Comparison of ENCODE assay signal across 12 cellular contexts in genomic region chr6:105593805-105594231, GRCh38.
DNase-seq lines count a peak whose midpoint lies in the region; ATAC-seq and TF ChIP-seq lines count a peak whose summit lies in the region.
"Had no signal": no experiment of that assay in that cellular context is flagged by ENCODE, and none has a peak within 500 bp of the region (broad histone marks: within the 10 kb centered on the region; RNA-seq: fewer than 3 reads in every experiment).

No MANE protein-coding gene starts in this region.

- H3K9me2 ChIP-seq in GM23338 (ENCODE audit: insufficient read depth) = no peaks in the 10 kb centered on the region

- CTCF ChIA-PET in RWPE1 (lab: Yijun Ruan, JAX) = interaction anchor here (0.7 kb wide), 1 partner anchor 493 kb away, joined by 3 read pairs; no protein-coding TSS in a partner anchor

- no peak for DNase-seq in GM23338 (ENCODE audit: low spot score)
- no peak for DNase-seq in RWPE1 (ENCODE audit: low spot score)
- peak; percentile 64 for DNase-seq in fibroblast of mammary gland (ENCODE audit: low read depth)
- DNase-seq in sigmoid colon = no peak
- no peak for DNase-seq in NCI-H187 (lab: John Stamatoyannopoulos, UW)
- no peak for DNase-seq in globus pallidus (ENCODE audit: low spot score)
- no peak for DNase-seq in activated T-cell treated with anti-CD3 and anti-CD28 coated beads, Interleukin-2, amount 50 U/mL, for 24 hours
- no peak for DNase-seq in Ammon's horn (ENCODE audit: low spot score)
- DNase-seq: activated CD8-positive, alpha-beta T cell treated with anti-CD3 and anti-CD28 coated beads for 36 hours; KG1; right lobe of liver had no signal

- TF ChIP-seq EP300 in sigmoid colon (IDR thresholded peaks at IDR 0.05) = no peak

- POLR2A ChIA-PET in RWPE1 (lab: Yijun Ruan, JAX; ENCODE audit: low non-redundant PET) = no interaction called here

- H3K4me2 ChIP-seq in GM23338 = peak overlapping the region; percentile 12; the same call in 1 of the 2 replicates

- H3K9me3 Mint-ChIP-seq in GM23338 = no peaks in the 10 kb centered on the region
- H3K9me3 Mint-ChIP-seq in activated T-cell treated with anti-CD3 and anti-CD28 coated beads, Interleukin-2, amount 50 U/mL, for 24 hours = no peaks in the 10 kb centered on the region
- H3K9me3 Mint-ChIP-seq: activated CD8-positive, alpha-beta T cell treated with anti-CD3 and anti-CD28 coated beads for 36 hours had no signal

- no peaks in the 10 kb centered on the region for H3K36me3 Mint-ChIP-seq in GM23338 (ENCODE audit: low read depth)
- H3K36me3 Mint-ChIP-seq in activated T-cell treated with anti-CD3 and anti-CD28 coated beads, Interleukin-2, amount 50 U/mL, for 24 hours (ENCODE audit: low read depth) = no peaks in the 10 kb centered on the region

- no peak for TF ChIP-seq POLR2A in sigmoid colon (IDR thresholded peaks at IDR 0.05)

- ATAC-seq in GM23338 = no peak
- ATAC-seq: activated CD8-positive, alpha-beta T cell treated with anti-CD3 and anti-CD28 coated beads for 36 hours; right lobe of liver had no signal

- H3K4me3 ChIP-seq in GM23338 (no peak overlapping the region), fibroblast of mammary gland (ENCODE audit: control insufficient read depth, low read depth, low read length) (no peak overlapping the region), sigmoid colon (no peak overlapping the region)
- H3K4me3 ChIP-seq: right lobe of liver, thyroid gland had no signal

- no peaks in the 10 kb centered on the region for H3K9me3 ChIP-seq in sigmoid colon
- H3K9me3 ChIP-seq: right lobe of liver, thyroid gland had no signal

- H3K27me3 Mint-ChIP-seq in GM23338 (ENCODE audit: insufficient read depth, low read depth, poor library complexity) = peaks cover 4% of the 10 kb centered on the region
- no peaks in the 10 kb centered on the region for H3K27me3 Mint-ChIP-seq in activated T-cell treated with anti-CD3 and anti-CD28 coated beads, Interleukin-2, amount 50 U/mL, for 24 hours
- H3K27me3 Mint-ChIP-seq: activated CD8-positive, alpha-beta T cell treated with anti-CD3 and anti-CD28 coated beads for 36 hours had no signal

- H3K27me3 ChIP-seq in GM23338 (ENCODE audit: insufficient read depth) (no peaks in the 10 kb centered on the region), sigmoid colon (no peaks in the 10 kb centered on the region)
- H3K27me3 ChIP-seq: right lobe of liver, thyroid gland had no signal

- H4K20me1 ChIP-seq in GM23338 (replicated peaks; ENCODE audit: insufficient read depth) = no peaks in the 10 kb centered on the region

- H3K27ac ChIP-seq in GM23338 (ENCODE audit: low read depth) = no peak overlapping the region
- peak overlapping the region; percentile 39; the same call in 1 of the 2 replicates for H3K27ac ChIP-seq in RWPE1
- peak overlapping the region in 3 of 4 donors; percentile 26 to 62 (median 28) for H3K27ac ChIP-seq in sigmoid colon
- H3K27ac ChIP-seq: right lobe of liver, thyroid gland had no signal

- H3K4me1 Mint-ChIP-seq in GM23338 = peaks cover 15% of the 10 kb centered on the region
- peaks cover 22% of the 10 kb centered on the region for H3K4me1 Mint-ChIP-seq in activated T-cell treated with anti-CD3 and anti-CD28 coated beads, Interleukin-2, amount 50 U/mL, for 24 hours (ENCODE audit: low read depth)

- H3K4me3 Mint-ChIP-seq in GM23338 = no peak overlapping the region
- H3K4me3 Mint-ChIP-seq in activated T-cell treated with anti-CD3 and anti-CD28 coated beads, Interleukin-2, amount 50 U/mL, for 24 hours = no peak overlapping the region
- H3K4me3 Mint-ChIP-seq: activated CD8-positive, alpha-beta T cell treated with anti-CD3 and anti-CD28 coated beads for 36 hours had no signal

- H3K4me1 ChIP-seq in GM23338 (ENCODE audit: insufficient read depth) (peaks cover 21% of the 10 kb centered on the region), sigmoid colon (peaks cover 0 to 48% (median 35%) of the 10 kb centered on the region in 4 donors)
- H3K4me1 ChIP-seq: right lobe of liver had no signal

- no peaks in the 10 kb centered on the region for H3F3A ChIP-seq in GM23338 (replicated peaks; ENCODE audit: low read depth)

- 30 to 66% methylated on average over 3 of the region's 3 CpGs for WGBS in sigmoid colon, 2 donors

- peak overlapping the region; percentile 51; the same call in 1 of the 2 replicates for H3K27ac Mint-ChIP-seq in GM23338
- H3K27ac Mint-ChIP-seq in activated T-cell treated with anti-CD3 and anti-CD28 coated beads, Interleukin-2, amount 50 U/mL, for 24 hours = no peak overlapping the region
- H3K27ac Mint-ChIP-seq: activated CD8-positive, alpha-beta T cell treated with anti-CD3 and anti-CD28 coated beads for 36 hours had no signal

- intact Hi-C loops in sigmoid colon (cut with DNase I) = no loop called here

- TF ChIP-seq CTCF in GM23338 (conservative IDR thresholded peaks at IDR 0.05; ENCODE audit: low read depth in 2 of 2) = no peak
- TF ChIP-seq CTCF in RWPE1 (conservative IDR thresholded peaks at IDR 0.05; ENCODE audit: low read depth) = no peak
- no peak for TF ChIP-seq CTCF in fibroblast of mammary gland (conservative IDR thresholded peaks at IDR 0.05; ENCODE audit: control insufficient read depth, insufficient read depth, low read depth, low read length)
- TF ChIP-seq CTCF in sigmoid colon (IDR thresholded peaks at IDR 0.05) = no peak

- no peaks in the 10 kb centered on the region for H3K36me3 ChIP-seq in GM23338 (ENCODE audit: insufficient read depth)
- no peaks in the 10 kb centered on the region for H3K36me3 ChIP-seq in sigmoid colon
- H3K36me3 ChIP-seq: right lobe of liver, thyroid gland had no signal

- H3K79me2 ChIP-seq in GM23338 (replicated peaks; ENCODE audit: insufficient read depth) = no peaks in the 10 kb centered on the region

- H2AFZ ChIP-seq in GM23338 = peak overlapping the region; percentile 80; the same call in 1 of the 2 replicates

TF ChIP-seq in GM23338, 12 proteins besides CTCF, POLR2A, EP300 and RAD21:
- TF ChIP-seq EZH2 (IDR thresholded peaks at IDR 0.05; ENCODE audit: low read depth, unreplicated experiment) (no peak), POLR2AphosphoS5 (IDR thresholded peaks at IDR 0.05; ENCODE audit: low read depth) (no peak), REST (IDR thresholded peaks at IDR 0.05; ENCODE audit: unreplicated experiment) (no peak)
